ENCODE assay signal across 12 cellular contexts in the genomic region with DNA sequence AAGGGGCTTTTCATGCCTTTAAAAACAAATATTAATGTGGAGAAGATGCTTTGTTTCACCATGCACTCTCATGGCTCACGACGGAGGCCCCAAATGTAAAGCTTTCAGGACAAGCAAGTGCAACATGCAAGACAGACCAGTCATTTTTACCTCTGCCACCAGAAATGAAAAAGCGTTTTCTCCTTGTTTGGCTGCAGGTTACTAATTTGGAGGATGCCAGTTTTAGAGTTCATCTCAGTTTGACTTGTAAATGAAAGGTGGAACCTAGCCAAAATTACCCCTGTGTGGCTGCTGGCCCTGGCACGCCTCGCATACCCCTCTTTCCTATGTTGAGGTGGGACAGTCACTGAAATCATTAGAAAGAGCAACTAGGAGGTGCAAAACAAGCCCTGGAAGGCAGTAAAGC.
A peak's percentile ranks its signal among the peaks of the same experiment; 100 is the strongest.
DNase-seq lines count a peak whose midpoint lies in the region; ATAC-seq, FAIRE-seq and TF ChIP-seq lines count a peak whose summit lies in the region.
"Had no signal": no experiment of that assay in that cellular context is flagged by ENCODE, and none has a peak within 500 bp of the region (broad histone marks: within the 10 kb centered on the region; RNA-seq: fewer than 3 reads in every experiment).

No MANE protein-coding gene starts in this region.

- ATAC-seq in GM18867 (IDR thresholded peaks at IDR 0.05; ENCODE audit: unreplicated experiment) (peak; percentile 74), HG02588 (IDR thresholded peaks at IDR 0.05; ENCODE audit: unreplicated experiment) (peak; percentile 65), HG03565 (IDR thresholded peaks at IDR 0.05; ENCODE audit: unreplicated experiment) (peak; percentile 32)
- ATAC-seq: GM23338 had no signal

- CTCF ChIA-PET in RWPE1 (lab: Yijun Ruan, JAX), result no interaction called here

- no peak overlapping the region for H3K4me3 ChIP-seq in BLaER1 treated with 17β-estradiol and CSF1 and Interleukin-3, amounts not matched to agents 10 nM and 100 nM
- H3K4me3 ChIP-seq: GM23338, suprapubic skin had no signal

- FAIRE-seq in D721Med (lab: Jason Lieb, UNC), result no peak

- H3K9me3 ChIP-seq in BLaER1 treated with 17β-estradiol and CSF1 and Interleukin-3, amounts not matched to agents 10 nM and 100 nM (replicated peaks in 1 of 11), result peaks cover 0 to 3% (median 0%) of the 10 kb centered on the region in 11 experiments; a peak in 1 of 22 replicates
- H3K9me3 ChIP-seq: suprapubic skin had no signal

- H3K27ac ChIP-seq in BLaER1 treated with 17β-estradiol and CSF1 and Interleukin-3, amounts not matched to agents 10 nM and 100 nM, result peak overlapping the region in 7 of 11 experiments; percentile 33 to 94 (median 55); a peak in 12 of 22 replicates
- H3K27ac ChIP-seq in RWPE1, result no peak overlapping the region
- H3K27ac ChIP-seq: suprapubic skin had no signal

- H3K27me3 ChIP-seq in BLaER1 treated with 17β-estradiol and CSF1 and Interleukin-3, amounts not matched to agents 10 nM and 100 nM, result no peaks in the 10 kb centered on the region
- H3K27me3 ChIP-seq: suprapubic skin had no signal

- POLR2A ChIA-PET in RWPE1 (lab: Yijun Ruan, JAX; ENCODE audit: low non-redundant PET), result no interaction called here

- no peak for TF ChIP-seq CTCF in D721Med (IDR thresholded peaks at IDR 0.05; ENCODE audit: insufficient read depth, missing control alignments)
- TF ChIP-seq CTCF in RWPE1 (conservative IDR thresholded peaks at IDR 0.05; ENCODE audit: low read depth), result no peak

- peaks cover 0 to 13% (median 0%) of the 10 kb centered on the region in 11 experiments; a peak in 3 of 22 replicates for H4K20me1 ChIP-seq in BLaER1 treated with 17β-estradiol and CSF1 and Interleukin-3, amounts not matched to agents 10 nM and 100 nM

- peaks cover 77 to 98% (median 88%) of the 10 kb centered on the region in 10 experiments for H3K4me1 ChIP-seq in BLaER1 treated with 17β-estradiol and CSF1 and Interleukin-3, amounts not matched to agents 10 nM and 100 nM

- H3K9ac ChIP-seq in BLaER1 treated with 17β-estradiol and CSF1 and Interleukin-3, amounts not matched to agents 10 nM and 100 nM, result 0 out of 22 replicates have a peak overlapping the region, but pooled peaks of 1 of the 11 experiments have one; percentile 12

- H3K4me2 ChIP-seq in BLaER1 treated with 17β-estradiol and CSF1 and Interleukin-3, amounts not matched to agents 10 nM and 100 nM, result peak overlapping the region in 8 of 11 experiments; percentile 10 to 90 (median 82); a peak in 14 of 22 replicates
- H3K4me2 ChIP-seq: GM23338 had no signal

- DNase-seq in OCI-M2 (lab: John Stamatoyannopoulos, UW; ENCODE audit: unreplicated experiment), result no peak
- no peak for DNase-seq in epidermal melanocyte (ENCODE audit: insufficient read length, low spot score)
- no peak for DNase-seq in D721Med (ENCODE audit: insufficient read length, low spot score)
- no peak for DNase-seq in RWPE1 (ENCODE audit: low spot score)
- DNase-seq: glutamatergic neuron; stimulated activated CD4-positive, alpha-beta T cell treated with anti-CD3 and anti-CD28 coated beads, Interleukin-12 subunit alpha, Interleukin-12 subunit beta, amount 100 ng/mL, for 4 hours had no signal

- peaks cover 0 to 39% (median 5%) of the 10 kb centered on the region in 11 experiments; a peak in 8 of 22 replicates for H3K36me3 ChIP-seq in BLaER1 treated with 17β-estradiol and CSF1 and Interleukin-3, amounts not matched to agents 10 nM and 100 nM
- H3K36me3 ChIP-seq: suprapubic skin had no signal
